1 cellular context compared by ENCODE assay signal in genomic region chr11:46348986-46349401, GRCh38.
TF ChIP-seq lines count a peak whose summit lies in the region.

No MANE protein-coding gene starts in this region.

TF ChIP-seq in IMR-90, 13 proteins besides CTCF, POLR2A, EP300 and RAD21 (continued from another document):
- TF ChIP-seq RFX5 (IDR thresholded peaks at IDR 0.05; ENCODE audit: low read depth, low read length): no peak
